Comparison of ENCODE assay signal across 9 cellular contexts in genomic region chrX:86946569-86946968, GRCh38.
DNase-seq lines count a peak whose midpoint lies in the region; ATAC-seq, FAIRE-seq and TF ChIP-seq lines count a peak whose summit lies in the region.
"Had no signal": no experiment of that assay in that cellular context is flagged by ENCODE, and none has a peak within 500 bp of the region (broad histone marks: within the 10 kb centered on the region; RNA-seq: fewer than 3 reads in every experiment).

No MANE protein-coding gene starts in this region.

- H3K36me3 ChIP-seq in gastrocnemius medialis: no peaks in the 10 kb centered on the region

- no peak for TF ChIP-seq POLR2A in gastrocnemius medialis (IDR thresholded peaks at IDR 0.05)

- no peaks in the 10 kb centered on the region for H3K9me3 ChIP-seq in gastrocnemius medialis

- ATAC-seq in HG02981 (IDR thresholded peaks at IDR 0.05; ENCODE audit: unreplicated experiment) (peak; percentile 93), gastrocnemius medialis (no peak)

- H3K27ac ChIP-seq in gastrocnemius medialis: no peak overlapping the region
- H3K27ac ChIP-seq: epithelial cell of prostate had no signal

- no peaks in the 10 kb centered on the region for H3K27me3 ChIP-seq in gastrocnemius medialis

- FAIRE-seq in RCC 7860 (lab: Jason Lieb, UNC) (peak; percentile 86), frontal cortex (lab: Jason Lieb, UNC) (peak; percentile 61)

- H3K4me1 ChIP-seq in gastrocnemius medialis: no peaks in the 10 kb centered on the region

- DNase-seq in ACHN (peak; percentile 44), RCC 7860 (ENCODE audit: low spot score) (peak; percentile 38), frontal cortex (ENCODE audit: low spot score in 2 of 2) (peak in 1 of 2 donors; percentile 1), NCI-H2227 (lab: John Stamatoyannopoulos, UW; ENCODE audit: unreplicated experiment) (no peak), NCI-H2029 (lab: John Stamatoyannopoulos, UW) (no peak), gastrocnemius medialis (no peak)

- TF ChIP-seq CTCF in GM12875 (IDR thresholded peaks at IDR 0.05; ENCODE audit: borderline replicate concordance, insufficient read depth, low read depth, low read length) (peak; percentile 62; the same call in 1 of the 2 replicates), gastrocnemius medialis (IDR thresholded peaks at IDR 0.05 in 4 of 5, conservative IDR thresholded peaks at IDR 0.05 in 1 of 5) (peak in 2 of 5 experiments; percentile 18 to 42)

- in situ Hi-C loops in ACHN (cut with HindIII; ENCODE audit: low pct_ligation_motif_present, low pct_unique_long_range_greater_than_20kb, low sequenced_read_pairs): no loop called here
- in situ Hi-C loops in gastrocnemius medialis (cut with MboI; ENCODE audit: low sequenced_read_pairs in 4 of 4): no loop called here

- intact Hi-C loops in gastrocnemius medialis (cut with DNase I; ENCODE audit: low total_unique reads): no loop called here

- no peak overlapping the region for H3K4me3 ChIP-seq in GM12875 (ENCODE audit: low read depth, low read length)
- no peak overlapping the region for H3K4me3 ChIP-seq in gastrocnemius medialis

Comparison
In these comparisons a context has a peak if more than half of its experiments do, and no peak if none do; other contexts are left out.
1. DNase-seq: peak in ACHN (single experiment) and RCC 7860 (single experiment); none in NCI-H2227 (single experiment), NCI-H2029 (single experiment) and gastrocnemius medialis (0 of 2).